8 cellular contexts compared by ENCODE assay signal in genomic region chr3:129441782-129442181, GRCh38. TPM values are rescaled to one million over a fixed set of nuclear protein-coding genes. Genes with fewer than 3 reads are reported as not detected.
A peak's percentile ranks its signal among the peaks of the same experiment; 100 is the strongest.
DNase-seq lines count a peak whose midpoint lies in the region; ATAC-seq and TF ChIP-seq lines count a peak whose summit lies in the region.

No MANE protein-coding gene starts in this region.

- TF ChIP-seq CTCF in left ventricle myocardium inferior (IDR thresholded peaks at IDR 0.05; ENCODE audit: borderline replicate concordance): no peak

- peak overlapping the region; percentile 98 for H3K27ac Mint-ChIP-seq in activated T-helper 1 cell treated with anti-CD3 and anti-CD28 coated beads, Interleukin-12 subunit alpha, Interleukin-12 subunit beta, Interleukin-2, Interleukin-4 antibody, amounts not matched to agents 30 ng/mL and 10 ng/mL and 1 ng/mL, durations not matched to agents 14 hours and 24 hours and 36 hours

- H3K9me3 ChIP-seq in left ventricle myocardium inferior (replicated peaks): no peaks in the 10 kb centered on the region
- H3K9me3 ChIP-seq in subcutaneous abdominal adipose tissue (ENCODE audit: control insufficient read depth in 5 of 5, low read length in 5 of 5): no peaks in the 10 kb centered on the region

- H3K27me3 ChIP-seq in left ventricle myocardium inferior (ENCODE audit: low read depth) (no peaks in the 10 kb centered on the region), subcutaneous abdominal adipose tissue (ENCODE audit: control insufficient read depth in 5 of 5, insufficient read depth in 4 of 5, low read length in 5 of 5) (no peaks in the 10 kb centered on the region)

- peak overlapping the region; percentile 88 for H3K4me3 ChIP-seq in left ventricle myocardium inferior
- peak overlapping the region in 1 of 5 donors; percentile 98 for H3K4me3 ChIP-seq in subcutaneous abdominal adipose tissue (ENCODE audit: low read depth in 1 of 5, low read length in 5 of 5)

- DNase-seq in Right ventricle myocardium superior (no peak), cardiac septum (ENCODE audit: low spot score) (no peak), left ventricle myocardium inferior (no peak), NCI-H510A treated with DMSO at 0.1 percent for 48 hours (lab: John Stamatoyannopoulos, UW) (no peak), D341Med (ENCODE audit: low spot score) (no peak)
- DNase-seq in activated T-helper 1 cell treated with anti-CD3 and anti-CD28 coated beads, Interleukin-12 subunit alpha, Interleukin-12 subunit beta, Interleukin-2, Interleukin-4 antibody, amounts not matched to agents 30 ng/mL and 10 ng/mL and 1 ng/mL, durations not matched to agents 14 hours and 24 hours and 36 hours (ENCODE audit: low spot score): no peak

- H3K27ac ChIP-seq in left ventricle myocardium inferior (replicated peaks): peak overlapping the region; percentile 94
- H3K27ac ChIP-seq in subcutaneous abdominal adipose tissue (ENCODE audit: low read depth, low read length): peak overlapping the region; percentile 70

- H3K36me3 Mint-ChIP-seq in activated T-helper 1 cell treated with anti-CD3 and anti-CD28 coated beads, Interleukin-12 subunit alpha, Interleukin-12 subunit beta, Interleukin-2, Interleukin-4 antibody, amounts not matched to agents 30 ng/mL and 10 ng/mL and 1 ng/mL, durations not matched to agents 14 hours and 24 hours and 36 hours (ENCODE audit: low read depth): peaks cover 9% of the 10 kb centered on the region

- H3K4me1 ChIP-seq in left ventricle myocardium inferior: peaks cover 81% of the 10 kb centered on the region
- H3K4me1 ChIP-seq in subcutaneous abdominal adipose tissue (ENCODE audit: control insufficient read depth in 5 of 5, insufficient read depth in 5 of 5, low read length in 5 of 5): peaks cover 18 to 62% (median 57%) of the 10 kb centered on the region in 5 donors

- intact Hi-C loops in Right ventricle myocardium superior (cut with DNase I) (no loop called here), cardiac septum (cut with DNase I) (loop anchor here (5.0 kb wide), 1 partner anchor 41 kb away; no protein-coding TSS in a partner anchor), left ventricle myocardium inferior (cut with micrococcal nuclease) (no loop called here)
- intact Hi-C loops in activated T-helper 1 cell treated with anti-CD3 and anti-CD28 coated beads, Interleukin-12 subunit alpha, Interleukin-12 subunit beta, Interleukin-2, Interleukin-4 antibody, amounts not matched to agents 30 ng/mL and 10 ng/mL and 1 ng/mL, durations not matched to agents 14 hours and 24 hours and 36 hours (cut with micrococcal nuclease): loop anchor here (2.0 to 10.0 kb wide), 8 partner anchors 125 to 789 kb away; partner anchors contain the start of genes PLXND1, RAB43, RPN1 and TMCC1

- ATAC-seq in Right ventricle myocardium superior (ENCODE audit: poor library complexity) (peak; percentile 39), HG02840 (IDR thresholded peaks at IDR 0.05; ENCODE audit: low FRiP score, unreplicated experiment) (no peak)

- no peaks in the 10 kb centered on the region for H3K9me3 Mint-ChIP-seq in activated T-helper 1 cell treated with anti-CD3 and anti-CD28 coated beads, Interleukin-12 subunit alpha, Interleukin-12 subunit beta, Interleukin-2, Interleukin-4 antibody, amounts not matched to agents 30 ng/mL and 10 ng/mL and 1 ng/mL, durations not matched to agents 14 hours and 24 hours and 36 hours

- no peaks in the 10 kb centered on the region for H3K27me3 Mint-ChIP-seq in activated T-helper 1 cell treated with anti-CD3 and anti-CD28 coated beads, Interleukin-12 subunit alpha, Interleukin-12 subunit beta, Interleukin-2, Interleukin-4 antibody, amounts not matched to agents 30 ng/mL and 10 ng/mL and 1 ng/mL, durations not matched to agents 14 hours and 24 hours and 36 hours (ENCODE audit: insufficient read depth)

- H3K4me3 Mint-ChIP-seq in activated T-helper 1 cell treated with anti-CD3 and anti-CD28 coated beads, Interleukin-12 subunit alpha, Interleukin-12 subunit beta, Interleukin-2, Interleukin-4 antibody, amounts not matched to agents 30 ng/mL and 10 ng/mL and 1 ng/mL, durations not matched to agents 14 hours and 24 hours and 36 hours: peak overlapping the region; percentile 89

- H3K9ac ChIP-seq in subcutaneous abdominal adipose tissue (ENCODE audit: low read length in 5 of 5): peak overlapping the region; percentile 49 to 86 (median 73)

- peaks cover 45% of the 10 kb centered on the region for H3K4me1 Mint-ChIP-seq in activated T-helper 1 cell treated with anti-CD3 and anti-CD28 coated beads, Interleukin-12 subunit alpha, Interleukin-12 subunit beta, Interleukin-2, Interleukin-4 antibody, amounts not matched to agents 30 ng/mL and 10 ng/mL and 1 ng/mL, durations not matched to agents 14 hours and 24 hours and 36 hours (ENCODE audit: low read depth)

- H3K36me3 ChIP-seq in left ventricle myocardium inferior (peaks cover 13% of the 10 kb centered on the region), subcutaneous abdominal adipose tissue (ENCODE audit: control insufficient read depth in 5 of 5, insufficient read depth in 5 of 5, low read length in 5 of 5) (peaks cover 7 to 12% (median 11%) of the 10 kb centered on the region in 5 donors)

RNA-seq across cellular contexts. Expression of gene IFT122, which starts 1.8 kb away (rescaled TPM):
- 19.3 TPM for total RNA-seq in Right ventricle myocardium superior
- 11.0 TPM for total RNA-seq in cardiac septum
- 10.0 and 14.7 TPM in 2 replicates for total RNA-seq in activated T-helper 1 cell treated with anti-CD3 and anti-CD28 coated beads, Interleukin-12 subunit alpha, Interleukin-12 subunit beta, Interleukin-2, Interleukin-4 antibody, amounts not matched to agents 30 ng/mL and 10 ng/mL and 1 ng/mL, durations not matched to agents 14 hours and 24 hours and 36 hours
- total RNA-seq in left ventricle myocardium inferior: 16.5 TPM

RNA-seq across cellular contexts. Expression of gene MBD4, which starts 2.0 kb away (rescaled TPM):
- total RNA-seq in Right ventricle myocardium superior (18.7 TPM), cardiac septum (18.2 TPM), left ventricle myocardium inferior (18.8 TPM)
- 44.1 and 53.3 TPM in 2 replicates for total RNA-seq in activated T-helper 1 cell treated with anti-CD3 and anti-CD28 coated beads, Interleukin-12 subunit alpha, Interleukin-12 subunit beta, Interleukin-2, Interleukin-4 antibody, amounts not matched to agents 30 ng/mL and 10 ng/mL and 1 ng/mL, durations not matched to agents 14 hours and 24 hours and 36 hours

RNA-seq across cellular contexts. Expression of gene EFCAB12, which starts 13.3 kb away (rescaled TPM):
- total RNA-seq in Right ventricle myocardium superior (not detected), cardiac septum (0.16 TPM), left ventricle myocardium inferior (not detected)
- 0.32 and 0.34 TPM in 2 replicates for total RNA-seq in activated T-helper 1 cell treated with anti-CD3 and anti-CD28 coated beads, Interleukin-12 subunit alpha, Interleukin-12 subunit beta, Interleukin-2, Interleukin-4 antibody, amounts not matched to agents 30 ng/mL and 10 ng/mL and 1 ng/mL, durations not matched to agents 14 hours and 24 hours and 36 hours

Comparison
In these comparisons a context has a peak if more than half of its experiments do, and no peak if none do; other contexts are left out.
1. intact Hi-C loops: an anchor here in cardiac septum (5.0 kb wide) and activated T-helper 1 cell treated with anti-CD3 and anti-CD28 coated beads, Interleukin-12 subunit alpha, Interleukin-12 subunit beta, Interleukin-2, Interleukin-4 antibody, amounts not matched to agents 30 ng/mL and 10 ng/mL and 1 ng/mL, durations not matched to agents 14 hours and 24 hours and 36 hours (2.0 to 10.0 kb wide); none called in Right ventricle myocardium superior and left ventricle myocardium inferior.